ENCODE assay signal across 11 cellular contexts in the genomic region with DNA sequence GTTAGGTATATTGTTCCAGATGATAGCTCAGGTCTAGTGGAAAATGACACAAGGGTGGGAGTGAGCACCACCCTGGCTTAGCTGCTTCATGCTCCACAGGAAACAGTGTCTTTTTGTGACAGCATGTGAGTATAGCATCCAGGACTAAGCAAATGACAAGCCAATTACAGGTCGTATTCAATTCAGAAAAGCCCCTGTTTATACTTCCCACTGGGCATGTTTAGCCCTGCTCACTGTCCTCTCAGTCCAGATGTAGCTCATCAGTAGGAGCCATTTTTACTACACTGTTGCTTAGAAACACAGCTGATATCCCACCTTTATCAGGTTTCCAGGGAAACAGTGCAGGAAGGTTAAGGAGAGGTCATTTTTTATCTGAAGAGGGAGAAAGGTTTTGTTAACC. TPM values are rescaled to one million over a fixed set of nuclear protein-coding genes. Genes with fewer than 3 reads are reported as not detected.
A peak's percentile ranks its signal among the peaks of the same experiment; 100 is the strongest.
DNase-seq lines count a peak whose midpoint lies in the region; ATAC-seq, FAIRE-seq and TF ChIP-seq lines count a peak whose summit lies in the region.
"Had no signal": no experiment of that assay in that cellular context is flagged by ENCODE, and none has a peak within 500 bp of the region (broad histone marks: within the 10 kb centered on the region; RNA-seq: fewer than 3 reads in every experiment).

No MANE protein-coding gene starts in this region.

- no TSS peak for BruUV-seq in GM12878 (replicated peaks; lab: Mats Ljungman, UMichigan)

- in situ Hi-C loops in GM12878 (cut with MboI), result no loop called here

- H3K9me3 Mint-ChIP-seq in activated T-cell treated with anti-CD3 and anti-CD28 coated beads, Interleukin-2, amount 50 U/mL, for 72 hours, result no peaks in the 10 kb centered on the region
- no peaks in the 10 kb centered on the region for H3K9me3 Mint-ChIP-seq in stimulated activated naive CD8-positive, alpha-beta T cell treated with anti-CD3 and anti-CD28 coated beads, Interleukin-15, amount 100 ng/mL, for 72 hours
- H3K9me3 Mint-ChIP-seq: IgD-negative memory B cell had no signal

- peaks cover 3% of the 10 kb centered on the region in 2 donors for H3K36me3 Mint-ChIP-seq in activated T-cell treated with anti-CD3 and anti-CD28 coated beads, Interleukin-2, amount 50 U/mL, for 72 hours (ENCODE audit: insufficient read depth in 2 of 2)

- H4K20me1 ChIP-seq in GM12878 (ENCODE audit: control insufficient read depth, insufficient read depth), result no peaks in the 10 kb centered on the region

- H3K9ac ChIP-seq in GM12878 (ENCODE audit: control insufficient read depth, insufficient read depth, low read length), result no peak overlapping the region

- intact Hi-C loops in GM12878 (cut with micrococcal nuclease; ENCODE audit: unreplicated experiment), result loop anchor here (2.0 to 10.0 kb wide), 4 partner anchors 43 to 671 kb away; partner anchors contain the start of gene TNFSF13B

- no peaks in the 10 kb centered on the region for H3K27me3 ChIP-seq in GM12878 (replicated peaks in 1 of 2; ENCODE audit: control insufficient read depth in 2 of 2, insufficient read depth in 2 of 2, low read length in 1 of 2)

- H2AFZ ChIP-seq in GM12878 (ENCODE audit: control insufficient read depth, low read depth, low read length), result no peak overlapping the region

- WGBS in GM12878 (ENCODE audit: insufficient coverage, insufficient replicate concordance, low lambda C conversion rate, missing lambda C conversion rate), result 0% methylated on average over 1 of the region's 1 CpG

- no peak for TF ChIP-seq POLR2A in GM12878 (IDR thresholded peaks at IDR 0.05; ENCODE audit: low read depth, low read length)

- FAIRE-seq in GM12878 (lab: Jason Lieb, UNC), result no peak
- FAIRE-seq: endometrium had no signal

- no peak for DNase-seq in activated T-cell treated with anti-CD3 and anti-CD28 coated beads, Interleukin-2, amount 50 U/mL, for 72 hours
- no peak for DNase-seq in activated T-cell treated with anti-CD3 and anti-CD28 coated beads for 4 hours
- DNase-seq in GM12878 (ENCODE audit: low read depth, low spot score), result no peak
- no peak for DNase-seq in stimulated activated naive CD8-positive, alpha-beta T cell treated with anti-CD3 and anti-CD28 coated beads, Interleukin-15, amount 100 ng/mL, for 72 hours
- no peak for DNase-seq in RWPE1 (ENCODE audit: low spot score)
- no peak for DNase-seq in NCI-H2029 (lab: John Stamatoyannopoulos, UW)
- DNase-seq in epidermal melanocyte (ENCODE audit: insufficient read length, low spot score), result no peak
- DNase-seq: RPMI8226 had no signal

- RAD21 ChIA-PET in GM12878 (lab: Charles Lee; ENCODE audit: unreplicated experiment), result interaction anchor here (0.8 to 1.2 kb wide), 4 partner anchors 16 to 113 kb away, joined by 3 to 5 read pairs (median 3); no protein-coding TSS in a partner anchor

- H3K4me3 Mint-ChIP-seq in activated T-cell treated with anti-CD3 and anti-CD28 coated beads, Interleukin-2, amount 50 U/mL, for 72 hours, result no peak overlapping the region
- no peak overlapping the region for H3K4me3 Mint-ChIP-seq in stimulated activated naive CD8-positive, alpha-beta T cell treated with anti-CD3 and anti-CD28 coated beads, Interleukin-15, amount 100 ng/mL, for 72 hours
- H3K4me3 Mint-ChIP-seq: IgD-negative memory B cell had no signal

- TF ChIP-seq EP300 in GM12878 (IDR thresholded peaks at IDR 0.05; ENCODE audit: borderline replicate concordance in 1 of 2, control insufficient read depth in 1 of 2, low read depth in 2 of 2, low read length in 2 of 2), result no peak

- no peak for TF ChIP-seq CTCF in GM12878 (IDR thresholded peaks at IDR 0.05 in 2 of 3, conservative IDR thresholded peaks at IDR 0.05 in 1 of 3; ENCODE audit: control insufficient read depth in 2 of 3, extremely low read depth in 1 of 3, insufficient read depth in 1 of 3, low read depth in 3 of 3, low read length in 3 of 3)
- TF ChIP-seq CTCF in RWPE1 (conservative IDR thresholded peaks at IDR 0.05; ENCODE audit: low read depth), result no peak

- peaks cover 49% of the 10 kb centered on the region for H3K79me2 ChIP-seq in GM12878 (ENCODE audit: control insufficient read depth, insufficient read depth, low read length)

- peaks cover 36% of the 10 kb centered on the region for H3K4me1 Mint-ChIP-seq in activated T-cell treated with anti-CD3 and anti-CD28 coated beads, Interleukin-2, amount 50 U/mL, for 72 hours (ENCODE audit: low read depth)
- H3K4me1 Mint-ChIP-seq in stimulated activated naive CD8-positive, alpha-beta T cell treated with anti-CD3 and anti-CD28 coated beads, Interleukin-15, amount 100 ng/mL, for 72 hours, result peaks cover 40% of the 10 kb centered on the region

- H3K4me3 ChIP-seq in GM12878, result no peak overlapping the region

- H3K4me1 ChIP-seq in GM12878 (ENCODE audit: control insufficient read depth, insufficient read depth, low read length), result peaks cover 7% of the 10 kb centered on the region

- no peak for TF ChIP-seq RAD21 in GM12878 (IDR thresholded peaks at IDR 0.05; ENCODE audit: insufficient read depth, low read depth, low read length)

- no peak overlapping the region for H3K27ac ChIP-seq in GM12878 (ENCODE audit: control insufficient read depth, insufficient read depth)
- no peak overlapping the region for H3K27ac ChIP-seq in RWPE1

- peak; percentile 34 to 44 for ATAC-seq in activated T-cell treated with anti-CD3 and anti-CD28 coated beads, Interleukin-2, amount 50 U/mL, for 72 hours (replicated peaks in 1 of 2)
- ATAC-seq in HG03378 (IDR thresholded peaks at IDR 0.05; ENCODE audit: unreplicated experiment) (peak; percentile 28), GM12878 (peak; percentile 64)
- ATAC-seq in stimulated activated naive CD8-positive, alpha-beta T cell treated with anti-CD3 and anti-CD28 coated beads, Interleukin-15, amount 100 ng/mL, for 72 hours, result peak; percentile 58

- SMC1A ChIA-PET in GM12878 (lab: Charles Lee; ENCODE audit: uncharacterized antibody, unreplicated experiment), result interaction anchor here (1.0 to 1.2 kb wide), 4 partner anchors 12 to 669 kb away, joined by 3 to 5 read pairs (median 5); no protein-coding TSS in a partner anchor

- no peaks in the 10 kb centered on the region for H3K9me3 ChIP-seq in GM12878 (replicated peaks; ENCODE audit: control insufficient read depth, insufficient read depth, low read length)

- no peak overlapping the region for H3K27ac Mint-ChIP-seq in activated T-cell treated with anti-CD3 and anti-CD28 coated beads, Interleukin-2, amount 50 U/mL, for 72 hours
- H3K27ac Mint-ChIP-seq in stimulated activated naive CD8-positive, alpha-beta T cell treated with anti-CD3 and anti-CD28 coated beads, Interleukin-15, amount 100 ng/mL, for 72 hours, result no peak overlapping the region

- CTCF ChIA-PET in GM12878 (lab: Yijun Ruan, JAX), result interaction anchor here (1.0 to 1.2 kb wide), 2 partner anchors 43 to 690 kb away, joined by 5 to 10 read pairs; partner anchors contain the start of gene TNFSF13B
- CTCF ChIA-PET in RWPE1 (lab: Yijun Ruan, JAX), result no interaction called here

- peak overlapping the region; percentile 33; the same call in 1 of the 2 replicates for H3K4me2 ChIP-seq in GM12878 (ENCODE audit: control insufficient read depth, insufficient read depth)

- no peaks in the 10 kb centered on the region for H3K27me3 Mint-ChIP-seq in activated T-cell treated with anti-CD3 and anti-CD28 coated beads, Interleukin-2, amount 50 U/mL, for 72 hours (ENCODE audit: low read depth)
- no peaks in the 10 kb centered on the region for H3K27me3 Mint-ChIP-seq in stimulated activated naive CD8-positive, alpha-beta T cell treated with anti-CD3 and anti-CD28 coated beads, Interleukin-15, amount 100 ng/mL, for 72 hours
- H3K27me3 Mint-ChIP-seq: IgD-negative memory B cell had no signal

- H3K36me3 ChIP-seq in GM12878 (ENCODE audit: control insufficient read depth in 2 of 2, insufficient read depth in 2 of 2, low read length in 1 of 2), result peaks cover 0 to 4% of the 10 kb centered on the region in 2 experiments; a peak in 1 of 4 replicates

- POLR2A ChIA-PET in GM12878 (lab: Charles Lee), result no interaction called here
- POLR2A ChIA-PET in RWPE1 (lab: Yijun Ruan, JAX; ENCODE audit: low non-redundant PET), result no interaction called here

RNA-seq across cellular contexts. Expression of gene ABHD13, which starts 8.0 kb away (rescaled TPM):
- 1 to 10 TPM; 5.3 to 6.5 TPM for total RNA-seq in activated T-cell treated with anti-CD3 and anti-CD28 coated beads, Interleukin-2, amount 50 U/mL, for 72 hours
- total RNA-seq in GM12878 (2013; cell fraction: nucleolus; rRNA removed), result 12.1 and 14.3 TPM in 2 replicates
- total RNA-seq in GM12878 (2014; rRNA removed) (6.9 and 10.9 TPM in 2 replicates), GM12878 (2014; rRNA removed; fragmentation: Illumina TruSeq; extraction: Trizol) (5.5 and 5.7 TPM in 2 replicates), GM12878 (2021) (6.5 and 6.8 TPM in 2 replicates)
- polyA plus RNA-seq in GM12878 (2011; ENCODE audit: low read depth), result 2.4 TPM
- polyA plus RNA-seq in GM12878 (2011; rRNA removed) (10.7 and 15.9 TPM in 2 replicates), GM12878 (2014; fragmentation: Illumina TruSeq; extraction: Trizol) (7.6 and 12.1 TPM in 2 replicates), GM12878 (2014; fragmentation: Nextera tagmentation; extraction: Ambion mirVana) (1 to 10 TPM; 3.2 to 3.9 TPM), GM12878 (2014; rRNA removed) (4.8 and 6.1 TPM in 2 replicates), GM12878 (2016; fragmentation: Nextera tagmentation; extraction: Ambion mirVana) (10 to 100 TPM in 1 of 2 experiments, 1 to 10 TPM in 1; 6.4 to 10.2 TPM)
- 2.8 and 2.9 TPM in 2 replicates for polyA plus RNA-seq in GM12878 (2011; cell fraction: cytosol; rRNA removed)
- 4.4 and 4.8 TPM in 2 replicates for polyA plus RNA-seq in GM12878 (2011; cell fraction: nucleus; rRNA removed)
- polyA plus RNA-seq in GM12878 (2012), result 4.7 and 4.8 TPM in 2 replicates
- 4.5 and 5.1 TPM in 2 replicates for polyA minus RNA-seq in GM12878 (2011; rRNA and poly(A)+ RNA removed)
- 1.7 and 2.0 TPM in 2 replicates for polyA minus RNA-seq in GM12878 (2011; cell fraction: cytosol; rRNA and poly(A)+ RNA removed)
- polyA minus RNA-seq in GM12878 (2011; cell fraction: nucleus; rRNA and poly(A)+ RNA removed), result 10.8 and 13.0 TPM in 2 replicates

RNA-seq across cellular contexts. Expression of gene LIG4, which starts 10.8 kb away (rescaled TPM):
- 10 to 100 TPM in 1 of 2 donors, 1 to 10 TPM in 1; 10.0 to 10.3 TPM for total RNA-seq in activated T-cell treated with anti-CD3 and anti-CD28 coated beads, Interleukin-2, amount 50 U/mL, for 72 hours
- 18.6 and 19.1 TPM in 2 replicates for total RNA-seq in GM12878 (2013; cell fraction: nucleolus; rRNA removed)
- total RNA-seq in GM12878 (2014; rRNA removed), result 7.8 and 10.2 TPM in 2 replicates
- total RNA-seq in GM12878 (2014; rRNA removed; fragmentation: Illumina TruSeq; extraction: Trizol), result 12.6 and 12.9 TPM in 2 replicates
- 7.7 and 8.3 TPM in 2 replicates for total RNA-seq in GM12878 (2021)
- polyA plus RNA-seq in GM12878 (2011; ENCODE audit: low read depth), result 3.1 TPM
- 11.0 and 16.6 TPM in 2 replicates for polyA plus RNA-seq in GM12878 (2011; rRNA removed)
- polyA plus RNA-seq in GM12878 (2011; cell fraction: cytosol; rRNA removed), result 2.8 and 3.5 TPM in 2 replicates
- 10.3 and 12.2 TPM in 2 replicates for polyA plus RNA-seq in GM12878 (2011; cell fraction: nucleus; rRNA removed)
- 4.3 and 6.0 TPM in 2 replicates for polyA plus RNA-seq in GM12878 (2012)
- polyA plus RNA-seq in GM12878 (2014; fragmentation: Illumina TruSeq; extraction: Trizol), result 15.0 and 20.5 TPM in 2 replicates
- polyA plus RNA-seq in GM12878 (2014; fragmentation: Nextera tagmentation; extraction: Ambion mirVana), result 1 to 10 TPM; 2.3 to 5.1 TPM
- 8.4 and 8.6 TPM in 2 replicates for polyA plus RNA-seq in GM12878 (2014; rRNA removed)
- 1 to 10 TPM; 8.4 to 9.2 TPM for polyA plus RNA-seq in GM12878 (2016; fragmentation: Nextera tagmentation; extraction: Ambion mirVana)
- polyA minus RNA-seq in GM12878 (2011; rRNA and poly(A)+ RNA removed), result 2.5 and 4.4 TPM in 2 replicates
- 2.5 and 3.1 TPM in 2 replicates for polyA minus RNA-seq in GM12878 (2011; cell fraction: cytosol; rRNA and poly(A)+ RNA removed)
- polyA minus RNA-seq in GM12878 (2011; cell fraction: nucleus; rRNA and poly(A)+ RNA removed), result 2.3 and 3.2 TPM in 2 replicates

RNA-seq across cellular contexts. Expression of gene TNFSF13B, which starts 43.3 kb away (rescaled TPM):
- 1 to 10 TPM; 2.7 TPM for total RNA-seq in activated T-cell treated with anti-CD3 and anti-CD28 coated beads, Interleukin-2, amount 50 U/mL, for 72 hours
- total RNA-seq in GM12878 (2013; cell fraction: nucleolus; rRNA removed), result 8.0 and 13.8 TPM in 2 replicates
- total RNA-seq in GM12878 (2014; rRNA removed) (16.9 and 18.6 TPM in 2 replicates), GM12878 (2014; rRNA removed; fragmentation: Illumina TruSeq; extraction: Trizol) (11.0 and 11.7 TPM in 2 replicates), GM12878 (2021) (12.1 and 12.7 TPM in 2 replicates)
- 3.5 TPM for polyA plus RNA-seq in GM12878 (2011; ENCODE audit: low read depth)
- polyA plus RNA-seq in GM12878 (2011; rRNA removed) (64.2 and 84.9 TPM in 2 replicates), GM12878 (2014; fragmentation: Illumina TruSeq; extraction: Trizol) (13.4 and 16.7 TPM in 2 replicates), GM12878 (2014; fragmentation: Nextera tagmentation; extraction: Ambion mirVana) (10 to 100 TPM; 12.5 to 32.0 TPM), GM12878 (2014; rRNA removed) (18.7 and 23.8 TPM in 2 replicates), GM12878 (2016; fragmentation: Nextera tagmentation; extraction: Ambion mirVana) (10 to 100 TPM; 15.5 to 20.1 TPM)
- polyA plus RNA-seq in GM12878 (2011; cell fraction: cytosol; rRNA removed), result 35.8 and 56.5 TPM in 2 replicates
- polyA plus RNA-seq in GM12878 (2011; cell fraction: nucleus; rRNA removed), result 29.4 and 39.9 TPM in 2 replicates
- polyA plus RNA-seq in GM12878 (2012), result 6.0 and 8.2 TPM in 2 replicates
- polyA minus RNA-seq in GM12878 (2011; rRNA and poly(A)+ RNA removed), result 16.5 and 32.8 TPM in 2 replicates
- polyA minus RNA-seq in GM12878 (2011; cell fraction: cytosol; rRNA and poly(A)+ RNA removed), result 13.7 and 17.5 TPM in 2 replicates
- polyA minus RNA-seq in GM12878 (2011; cell fraction: nucleus; rRNA and poly(A)+ RNA removed), result 27.9 and 30.2 TPM in 2 replicates
